In the genomic region with DNA sequence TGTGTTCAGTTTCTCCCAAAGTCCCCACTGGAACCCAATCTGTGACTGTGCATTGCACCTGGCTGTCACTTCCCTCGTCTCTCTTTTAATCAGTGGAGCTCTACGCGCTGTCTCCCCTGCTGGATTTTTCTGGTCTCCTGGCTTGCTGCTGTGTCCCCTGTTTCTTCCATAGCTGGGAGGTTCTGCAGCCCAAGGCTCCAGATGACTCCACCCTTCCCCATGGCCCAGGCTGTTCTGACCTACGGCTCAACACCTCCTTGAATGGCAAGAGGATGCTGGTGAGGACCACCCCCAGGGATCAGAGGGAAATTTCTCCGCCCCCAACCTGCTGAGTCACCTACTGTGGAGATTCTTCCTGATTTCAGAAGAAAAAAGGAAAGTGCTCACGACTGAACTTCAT, we compare ENCODE assay signal across 16 cellular contexts.
DNase-seq lines count a peak whose midpoint lies in the region; ATAC-seq and TF ChIP-seq lines count a peak whose summit lies in the region.
"Had no signal": no experiment of that assay in that cellular context is flagged by ENCODE, and none has a peak within 500 bp of the region (broad histone marks: within the 10 kb centered on the region; RNA-seq: fewer than 3 reads in every experiment).

No MANE protein-coding gene starts in this region.

- no peak overlapping the region for H2BK5ac ChIP-seq in neuronal stem cell (ENCODE audit: low read length)

- H4K8ac ChIP-seq in neuronal stem cell (ENCODE audit: low read depth, low read length), result no peak overlapping the region

- no peak overlapping the region for H3K18ac ChIP-seq in neuronal stem cell (ENCODE audit: low read length)

- no peak overlapping the region for H2BK15ac ChIP-seq in neuronal stem cell (ENCODE audit: low read length)

- no peak overlapping the region for H2BK120ac ChIP-seq in neuronal stem cell (ENCODE audit: low read depth, low read length)

- H3K79me1 ChIP-seq in neuronal stem cell (ENCODE audit: low read depth, low read length), result no peaks in the 10 kb centered on the region

- no peak overlapping the region for H3K9ac ChIP-seq in neuronal stem cell (ENCODE audit: low read depth, low read length, poor library complexity)
- H3K9ac ChIP-seq: BLaER1 treated with 17β-estradiol and CSF1 and Interleukin-3, amounts not matched to agents 10 nM and 100 nM had no signal

- DNase-seq in cardiac septum (ENCODE audit: low spot score) (peak; percentile 4), heart right ventricle (no peak), mesenteric fat pad (ENCODE audit: low spot score) (peak; percentile 71), neuronal stem cell (ENCODE audit: low spot score) (no peak)
- DNase-seq: AML-193; Caco-2; Calu3; CD4-positive, alpha-beta T cell; CD8-positive, alpha-beta T cell; DMS79 treated with DMSO at 0.1 percent for 48 hours; GF-D8 had no signal

- H4K91ac ChIP-seq in neuronal stem cell (ENCODE audit: low read depth, low read length, poor library complexity), result no peak overlapping the region

- WGBS in heart right ventricle, 2 donors, result 56 to 58% methylated on average over 6 of the region's 6 CpGs
- no CpG with 5 or more reads among the region's 6 CpGs for WGBS in neuronal stem cell (ENCODE audit: extremely low coverage in 2 of 2, insufficient read length in 2 of 2, insufficient replicate concordance in 1 of 2), 2 donors

- H3K36me3 ChIP-seq in heart right ventricle, result no peaks in the 10 kb centered on the region
- no peaks in the 10 kb centered on the region for H3K36me3 ChIP-seq in neuronal stem cell (replicated peaks in 1 of 2; ENCODE audit: control insufficient read depth in 2 of 2, insufficient read depth in 2 of 2, low read length in 2 of 2)
- H3K36me3 ChIP-seq: BLaER1 treated with 17β-estradiol and CSF1 and Interleukin-3, amounts not matched to agents 10 nM and 100 nM had no signal

- H3K4ac ChIP-seq in neuronal stem cell (ENCODE audit: low read length), result no peak overlapping the region

- no peak overlapping the region for H2AK5ac ChIP-seq in neuronal stem cell (ENCODE audit: low read depth, low read length)

- ATAC-seq in heart right ventricle, result no peak
- ATAC-seq in HG03460 (IDR thresholded peaks at IDR 0.05; ENCODE audit: unreplicated experiment), result no peak
- ATAC-seq: A549; CD8-positive, alpha-beta T cell had no signal

- H3K14ac ChIP-seq in neuronal stem cell (ENCODE audit: low read length), result no peak overlapping the region

- H3K9me3 ChIP-seq in heart right ventricle (peaks cover 0 to 91% (median 0%) of the 10 kb centered on the region in 11 donors), neuronal stem cell (replicated peaks in 1 of 2; ENCODE audit: control insufficient read depth in 2 of 2, insufficient read depth in 1 of 2, low read depth in 1 of 2, low read length in 2 of 2) (peaks cover 0 to 46% of the 10 kb centered on the region in 2 donors)

- H3K4me1 ChIP-seq in heart right ventricle (no peaks in the 10 kb centered on the region), neuronal stem cell (ENCODE audit: control insufficient read depth in 2 of 2, insufficient read depth in 1 of 2, low read depth in 1 of 2, low read length in 2 of 2) (no peaks in the 10 kb centered on the region)
- H3K4me1 ChIP-seq: A549; BLaER1 treated with 17β-estradiol and CSF1 and Interleukin-3, amounts not matched to agents 10 nM and 100 nM; Caco-2 had no signal

- no peak overlapping the region for H2BK12ac ChIP-seq in neuronal stem cell (ENCODE audit: low read length)

- H3K27me3 ChIP-seq in heart right ventricle (no peaks in the 10 kb centered on the region), neuronal stem cell (ENCODE audit: control insufficient read depth in 3 of 3, insufficient read depth in 3 of 3, low read depth in 1 of 3, low read length in 3 of 3) (no peaks in the 10 kb centered on the region)
- H3K27me3 ChIP-seq: BLaER1 treated with 17β-estradiol and CSF1 and Interleukin-3, amounts not matched to agents 10 nM and 100 nM had no signal

- no peak overlapping the region for H2AFZ ChIP-seq in neuronal stem cell (ENCODE audit: low read length)

- no peak for TF ChIP-seq CTCF in heart right ventricle (IDR thresholded peaks at IDR 0.05)

- H3K27ac ChIP-seq in heart right ventricle, result no peak overlapping the region
- H3K27ac ChIP-seq in neuronal stem cell (replicated peaks; ENCODE audit: low read length), result no peak overlapping the region
- H3K27ac ChIP-seq: 22Rv1; A549; BLaER1 treated with 17β-estradiol and CSF1 and Interleukin-3, amounts not matched to agents 10 nM and 100 nM; C4-2B had no signal

- no peak overlapping the region for H3K4me3 ChIP-seq in heart right ventricle
- no peak overlapping the region for H3K4me3 ChIP-seq in neuronal stem cell (ENCODE audit: low read length in 2 of 2)
- H3K4me3 ChIP-seq: A549; BLaER1 treated with 17β-estradiol and CSF1 and Interleukin-3, amounts not matched to agents 10 nM and 100 nM had no signal

- intact Hi-C loops in cardiac septum (cut with DNase I), result no loop called here
- intact Hi-C loops in heart right ventricle (cut with DNase I), result no loop called here

- no peak overlapping the region for H3K23ac ChIP-seq in neuronal stem cell (ENCODE audit: low read depth, low read length, poor library complexity)

- H3K4me2 ChIP-seq in neuronal stem cell (ENCODE audit: insufficient read depth, low read length, poor library complexity, severe bottlenecking), result no peak overlapping the region
- H3K4me2 ChIP-seq: A549; BLaER1 treated with 17β-estradiol and CSF1 and Interleukin-3, amounts not matched to agents 10 nM and 100 nM had no signal

Comparison
In these comparisons a context has a peak if more than half of its experiments do, and no peak if none do; other contexts are left out.
1. DNase-seq: peak in cardiac septum (single experiment) and mesenteric fat pad (single experiment); none in heart right ventricle (0 of 2) and neuronal stem cell (single experiment).